8 cellular contexts compared by ENCODE assay signal in genomic region chr15:78000089-78000926, GRCh38.
DNase-seq lines count a peak whose midpoint lies in the region; ATAC-seq and TF ChIP-seq lines count a peak whose summit lies in the region.

No MANE protein-coding gene starts in this region.

- in situ Hi-C loops in SK-MEL-5 (cut with HindIII; ENCODE audit: low pct_unique_long_range_greater_than_20kb, low sequenced_read_pairs) = no loop called here

- H3K27me3 ChIP-seq in heart right ventricle (no peaks in the 10 kb centered on the region), skeletal muscle tissue (ENCODE audit: control insufficient read depth in 3 of 3, insufficient read depth in 3 of 3, low read length in 3 of 3) (no peaks in the 10 kb centered on the region)

- H3K27ac ChIP-seq in heart right ventricle = no peak overlapping the region
- peak overlapping the region; percentile 26 for H3K27ac ChIP-seq in skeletal muscle tissue (ENCODE audit: low read depth, low read length)

- peaks cover 0 to 90% (median 27%) of the 10 kb centered on the region in 9 donors for H3K36me3 ChIP-seq in heart right ventricle
- H3K36me3 ChIP-seq in skeletal muscle tissue (ENCODE audit: control insufficient read depth in 3 of 3, insufficient read depth in 3 of 3, low read length in 3 of 3) = peaks cover 13 to 28% (median 20%) of the 10 kb centered on the region in 3 donors

- H3K4me1 ChIP-seq in heart right ventricle (peaks cover 9 to 45% (median 25%) of the 10 kb centered on the region in 9 donors), skeletal muscle tissue (ENCODE audit: control insufficient read depth in 3 of 3, insufficient read depth in 3 of 3, low read length in 3 of 3) (peaks cover 29 to 56% (median 36%) of the 10 kb centered on the region in 3 donors)

- WGBS in heart right ventricle, 2 donors = 57 to 65% methylated on average over 24 of the region's 24 CpGs

- intact Hi-C loops in heart right ventricle (cut with DNase I) = loop anchor here in 4 of 10 donors (2.0 to 10.0 kb wide), 5 partner anchors 33 to 108 kb away; partner anchors contain the start of genes SH2D7 (in 1 of the 4) and TBC1D2B (in 1 of the 4)

- H3K4me3 ChIP-seq in heart right ventricle = no peak overlapping the region
- peak overlapping the region in 1 of 3 donors; percentile 45 for H3K4me3 ChIP-seq in skeletal muscle tissue (ENCODE audit: low read length in 3 of 3)

- no peaks in the 10 kb centered on the region for H3K9me3 ChIP-seq in heart right ventricle
- no peaks in the 10 kb centered on the region for H3K9me3 ChIP-seq in skeletal muscle tissue (ENCODE audit: control insufficient read depth in 3 of 3, low read length in 3 of 3)

- peak overlapping the region in 2 of 3 donors; percentile 57 to 76 for H3K9ac ChIP-seq in skeletal muscle tissue (ENCODE audit: low read depth in 1 of 3, low read length in 3 of 3)

- ATAC-seq in HG02798 (IDR thresholded peaks at IDR 0.05; ENCODE audit: poor library complexity, unreplicated experiment) (peak; percentile 59), heart right ventricle (peak; percentile 43 to 77 (median 60)), GM18517 (IDR thresholded peaks at IDR 0.05; ENCODE audit: unreplicated experiment) (no peak)

- DNase-seq in ELF-1 (ENCODE audit: low read depth, low spot score) (peak; percentile 91), SK-MEL-5 (ENCODE audit: low read depth, low spot score) (peak; percentile 87), heart right ventricle (peak; percentile 57 to 74), NCI-H774 (lab: John Stamatoyannopoulos, UW) (no peak)
- peak; percentile 53 for DNase-seq in activated gamma-delta T cell treated with anti-CD3 and anti-CD28 coated beads, Interleukin-2, amount 50 U/mL, for 16 hours (ENCODE audit: low read depth)

- peak in 8 of 9 donors; percentile 37 to 62 (median 54) for TF ChIP-seq CTCF in heart right ventricle (IDR thresholded peaks at IDR 0.05)
